In the genomic region with DNA sequence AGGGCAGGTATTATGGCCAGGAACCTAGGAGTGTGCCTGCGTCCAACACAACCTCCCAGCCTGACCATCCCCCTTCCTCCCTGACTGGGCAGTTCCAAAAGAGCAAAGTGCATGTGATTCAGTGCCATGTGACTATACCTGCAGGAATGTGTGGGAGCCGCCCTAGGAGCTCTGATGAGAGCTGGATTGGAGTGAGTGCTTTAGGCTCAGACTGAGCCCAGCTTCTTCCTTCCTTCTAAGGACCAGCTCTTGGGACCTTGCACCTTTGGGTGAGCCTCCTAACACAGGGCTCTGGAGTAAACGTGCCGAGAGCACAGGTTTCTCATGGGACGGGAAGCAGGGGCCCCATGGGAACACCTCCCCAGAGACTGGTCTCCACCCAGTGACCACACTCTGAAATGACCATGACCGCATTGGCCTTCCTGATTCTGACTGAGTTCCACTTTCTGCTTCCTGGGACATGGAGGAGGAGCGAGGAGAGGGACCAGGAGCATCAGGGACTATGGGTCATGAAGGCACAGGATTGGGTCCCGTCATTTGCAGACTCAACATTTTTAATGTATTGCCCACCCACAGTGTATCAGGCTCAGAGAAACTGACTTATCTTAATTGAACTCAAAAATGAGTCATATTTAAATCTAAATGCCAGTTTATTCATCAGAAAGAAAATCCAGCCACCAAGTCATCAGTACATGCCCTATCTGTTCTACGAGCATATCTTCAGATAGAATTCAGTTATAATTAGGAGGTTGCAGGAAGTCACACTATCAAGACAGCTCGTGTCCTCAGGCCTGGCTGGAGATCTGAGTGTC, we compare ENCODE assay signal across 15 cellular contexts.
DNase-seq lines count a peak whose midpoint lies in the region; ATAC-seq and TF ChIP-seq lines count a peak whose summit lies in the region.
"Had no signal": no experiment of that assay in that cellular context is flagged by ENCODE, and none has a peak within 500 bp of the region (broad histone marks: within the 10 kb centered on the region; RNA-seq: fewer than 3 reads in every experiment).

No MANE protein-coding gene starts in this region.

- H3K4me3 Mint-ChIP-seq in nephron: peak overlapping the region in 1 of 3 experiments; percentile 8
- H3K4me3 Mint-ChIP-seq: natural killer cell had no signal

- no peaks in the 10 kb centered on the region for H3K27me3 Mint-ChIP-seq in nephron (ENCODE audit: low read depth)

- peaks cover 42% of the 10 kb centered on the region for H3K4me1 Mint-ChIP-seq in nephron

- TF ChIP-seq POLR2A in esophagus muscularis mucosa (IDR thresholded peaks at IDR 0.05; ENCODE audit: low read depth): no peak

- no peaks in the 10 kb centered on the region for H3K36me3 Mint-ChIP-seq in nephron (ENCODE audit: low read depth)
- H3K36me3 Mint-ChIP-seq: natural killer cell had no signal

- ATAC-seq in GM19467 (IDR thresholded peaks at IDR 0.05; ENCODE audit: unreplicated experiment): no peak
- ATAC-seq in GM18498 (IDR thresholded peaks at IDR 0.05; ENCODE audit: unreplicated experiment): no peak
- no peak for ATAC-seq in GM18502 (IDR thresholded peaks at IDR 0.05; ENCODE audit: poor library complexity, unreplicated experiment)
- ATAC-seq: natural killer cell had no signal

- peak overlapping the region; percentile 82 to 94 (median 90) for H3K27ac Mint-ChIP-seq in nephron
- H3K27ac Mint-ChIP-seq: natural killer cell had no signal

- no peak for TF ChIP-seq EP300 in esophagus muscularis mucosa (IDR thresholded peaks at IDR 0.05)

- no peak overlapping the region for H3K27ac ChIP-seq in esophagus muscularis mucosa (replicated peaks in 1 of 4)
- H3K27ac ChIP-seq: heart right ventricle had no signal

- peak; percentile 21 for DNase-seq in EL
- DNase-seq in NCI-H226: peak; percentile 77
- peak; percentile 89 for DNase-seq in esophagus muscularis mucosa (ENCODE audit: extremely low spot score)
- no peak for DNase-seq in SKM-1 (lab: John Stamatoyannopoulos, UW; ENCODE audit: unreplicated experiment)
- DNase-seq: activated T-cell treated with anti-CD3 and anti-CD28 coated beads, Interleukin-2, amount 50 U/mL, for 48 hours; heart right ventricle; natural killer cell; NCI-H1092 treated with DMSO at 0.1 percent for 48 hours; stimulated activated CD4-positive, alpha-beta T cell treated with anti-CD3 and anti-CD28 coated beads, Interleukin-2, amount 100 ng/mL, for 24 hours; substantia nigra; T-helper 9 cell had no signal

- no peaks in the 10 kb centered on the region for H3K36me3 ChIP-seq in esophagus muscularis mucosa
- H3K36me3 ChIP-seq: heart right ventricle had no signal

- peaks cover 2% of the 10 kb centered on the region for H3K9me3 Mint-ChIP-seq in nephron
- H3K9me3 Mint-ChIP-seq: natural killer cell had no signal

- H3K9me3 ChIP-seq in esophagus muscularis mucosa: peaks cover 0 to 5% (median 0%) of the 10 kb centered on the region in 4 donors

- TF ChIP-seq CTCF in esophagus muscularis mucosa (IDR thresholded peaks at IDR 0.05): no peak
- no peak for TF ChIP-seq CTCF in nephron (IDR thresholded peaks at IDR 0.05; ENCODE audit: unreplicated experiment in 3 of 3)

- WGBS in esophagus muscularis mucosa: 85% methylated on average over 9 of the region's 10 CpGs

- intact Hi-C loops in esophagus muscularis mucosa (cut with DNase I): no loop called here

- H3K27me3 ChIP-seq in esophagus muscularis mucosa: peaks cover 0 to 8% (median 0%) of the 10 kb centered on the region in 4 donors

- H3K4me3 ChIP-seq in esophagus muscularis mucosa: no peak overlapping the region
- H3K4me3 ChIP-seq: heart right ventricle had no signal

- H3K4me1 ChIP-seq in esophagus muscularis mucosa: no peaks in the 10 kb centered on the region
